ENCODE assay signal across 8 cellular contexts in the genomic region with DNA sequence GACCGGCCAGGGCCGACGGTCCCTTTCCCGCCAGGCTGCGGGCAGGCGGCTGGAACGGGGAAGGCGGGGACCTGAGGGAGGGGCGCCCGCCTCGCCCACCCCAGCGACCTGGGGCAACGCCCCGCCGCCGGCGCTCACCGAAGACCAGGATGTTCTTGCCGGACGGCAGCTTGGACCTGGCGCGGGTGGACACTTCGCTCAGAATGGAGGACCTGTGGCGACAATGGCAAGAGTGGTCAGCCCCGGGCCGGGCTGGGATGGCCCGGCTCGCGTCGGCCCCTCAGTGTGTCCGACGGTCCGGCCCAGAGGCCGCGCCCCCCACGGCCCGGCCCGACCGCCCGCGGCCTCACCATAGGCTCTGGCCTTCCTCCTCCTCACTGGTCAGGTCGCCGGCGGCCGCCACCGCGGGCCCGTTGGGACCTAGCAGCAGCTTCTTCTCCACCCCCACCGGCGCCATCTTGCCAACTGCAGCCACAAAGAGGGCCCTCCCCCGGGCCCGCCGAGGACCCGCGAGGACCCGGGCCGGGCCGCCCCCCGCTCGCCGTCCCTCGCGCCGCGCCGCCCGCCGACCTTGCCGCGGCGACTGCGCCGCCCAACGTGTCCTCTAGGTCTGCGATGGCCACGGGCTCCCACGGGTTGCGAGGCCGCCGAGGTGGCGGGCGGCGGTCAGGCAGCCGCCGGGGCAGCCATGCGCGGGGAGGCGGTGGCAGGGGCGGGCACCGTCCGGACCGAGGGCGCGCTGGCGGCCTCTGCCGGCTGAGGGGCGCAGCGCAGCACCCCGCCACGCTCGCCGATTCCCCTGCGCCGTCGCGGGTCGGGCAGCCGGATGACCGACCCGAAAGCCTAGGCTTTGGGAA. TPM values are rescaled to one million over a fixed set of nuclear protein-coding genes. Genes with fewer than 3 reads are reported as not detected.
A peak's percentile ranks its signal among the peaks of the same experiment; 100 is the strongest.
DNase-seq lines count a peak whose midpoint lies in the region; ATAC-seq and TF ChIP-seq lines count a peak whose summit lies in the region.

A gene (minus strand): TSS at position 475 of the 857 bp plus-strand sequence. CDS start 18 bp downstream, at position 457.

- WGBS in liver = under 1% methylated on average over 110 of the region's 110 CpGs

- ATAC-seq in GM18873 (IDR thresholded peaks at IDR 0.05; ENCODE audit: low FRiP score, unreplicated experiment) (peak; percentile 67), HG03135 (IDR thresholded peaks at IDR 0.05; ENCODE audit: unreplicated experiment) (peak; percentile 83)

- peaks cover 0 to 24% (median 16%) of the 10 kb centered on the region in 4 donors for H3K36me3 ChIP-seq in liver (ENCODE audit: control insufficient read depth in 4 of 4, insufficient read depth in 3 of 4, low read depth in 1 of 4, low read length in 3 of 4)

- no peaks in the 10 kb centered on the region for H3K27me3 ChIP-seq in liver (ENCODE audit: control insufficient read depth in 4 of 4, insufficient read depth in 4 of 4, low read length in 3 of 4)

- peak within 1 kb of the TSS; percentile 52 to 77 for H3K27ac ChIP-seq in liver (ENCODE audit: low read depth in 1 of 2, low read length in 2 of 2)

- TF ChIP-seq CTCF in liver (IDR thresholded peaks at IDR 0.05; ENCODE audit: low read depth, low read length, missing input control) = peak; percentile 92

- H3K9ac ChIP-seq in liver (ENCODE audit: low read depth in 1 of 2, low read length in 2 of 2) = peak within 1 kb of the TSS; percentile 73 to 88

- H3K4me3 ChIP-seq in liver (ENCODE audit: low read depth in 1 of 3, low read length in 3 of 3) = peak within 1 kb of the TSS; percentile 54 to 96 (median 93)

- TF ChIP-seq RAD21 in liver (IDR thresholded peaks at IDR 0.05) = peak in 1 of 2 donors; percentile 9

- DNase-seq in AG20443 (ENCODE audit: low spot score) = peak; percentile 98
- DNase-seq in NCI-H526 (lab: John Stamatoyannopoulos, UW) = peak; percentile 1 to 77
- DNase-seq in activated CD4-positive, alpha-beta T cell treated with anti-CD3 and anti-CD28 coated beads, Interleukin-2, amount 50 U/mL, for 48 hours = peak; percentile 77 to 82
- peak; percentile 23 to 73 for DNase-seq in dermis microvascular lymphatic vessel endothelial cell (ENCODE audit: low read depth in 2 of 2)
- DNase-seq in stimulated activated CD4-positive, alpha-beta T cell treated with anti-CD3 and anti-CD28 coated beads, Interleukin-4, amount 100 ng/mL, for 24 hours = peak; percentile 81

- H3K9me3 ChIP-seq in liver (ENCODE audit: control insufficient read depth in 4 of 4, low read length in 3 of 4) = no peaks in the 10 kb centered on the region

- peaks cover 4 to 26% (median 18%) of the 10 kb centered on the region in 4 donors for H3K4me1 ChIP-seq in liver (ENCODE audit: control insufficient read depth in 4 of 4, insufficient read depth in 4 of 4, low read length in 3 of 4)

TF ChIP-seq in liver, 16 proteins besides CTCF, POLR2A, EP300 and RAD21:
- TF ChIP-seq YY1 (IDR thresholded peaks at IDR 0.05) (peak; percentile 89), JUND (IDR thresholded peaks at IDR 0.05) (no peak), TAF1 (conservative IDR thresholded peaks at IDR 0.05) (no peak)
- TF ChIP-seq, protein P1, sequence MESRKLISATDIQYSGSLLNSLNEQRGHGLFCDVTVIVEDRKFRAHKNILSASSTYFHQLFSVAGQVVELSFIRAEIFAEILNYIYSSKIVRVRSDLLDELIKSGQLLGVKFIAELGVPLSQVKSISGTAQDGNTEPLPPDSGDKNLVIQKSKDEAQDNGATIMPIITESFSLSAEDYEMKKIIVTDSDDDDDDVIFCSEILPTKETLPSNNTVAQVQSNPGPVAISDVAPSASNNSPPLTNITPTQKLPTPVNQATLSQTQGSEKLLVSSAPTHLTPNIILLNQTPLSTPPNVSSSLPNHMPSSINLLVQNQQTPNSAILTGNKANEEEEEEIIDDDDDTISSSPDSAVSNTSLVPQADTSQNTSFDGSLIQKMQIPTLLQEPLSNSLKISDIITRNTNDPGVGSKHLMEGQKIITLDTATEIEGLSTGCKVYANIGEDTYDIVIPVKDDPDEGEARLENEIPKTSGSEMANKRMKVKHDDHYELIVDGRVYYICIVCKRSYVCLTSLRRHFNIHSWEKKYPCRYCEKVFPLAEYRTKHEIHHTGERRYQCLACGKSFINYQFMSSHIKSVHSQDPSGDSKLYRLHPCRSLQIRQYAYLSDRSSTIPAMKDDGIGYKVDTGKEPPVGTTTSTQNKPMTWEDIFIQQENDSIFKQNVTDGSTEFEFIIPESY (IDR thresholded peaks at IDR 0.05) = no peak

RNA-seq across cellular contexts. Expression of the gene that starts here (rescaled TPM):
- total RNA-seq in dermis microvascular lymphatic vessel endothelial cell = 98.4 and 101 TPM in 2 replicates
- 100 to 1,000 TPM in 1 of 2 donors, 10 to 100 TPM in 1; 31.7 to 106 TPM for total RNA-seq in liver
- 10 to 100 TPM; 14.2 to 38.5 TPM for polyA plus RNA-seq in liver

Comparison
In these comparisons a context has a peak if more than half of its experiments do, and no peak if none do; other contexts are left out.
1. Peak in every context shown above with its lines: DNase-seq, ATAC-seq, H3K4me3 ChIP-seq and H3K27ac ChIP-seq.
2. DNase-seq: peak in every context shown above with its lines; median percentile 98 in AG20443; 81 in stimulated activated CD4-positive, alpha-beta T cell treated with anti-CD3 and anti-CD28 coated beads, Interleukin-4, amount 100 ng/mL, for 24 hours; 80 in activated CD4-positive, alpha-beta T cell treated with anti-CD3 and anti-CD28 coated beads, Interleukin-2, amount 50 U/mL, for 48 hours; 48 in dermis microvascular lymphatic vessel endothelial cell; 39 in NCI-H526.